ENCODE assay signal across 32 cellular contexts in the genomic region with DNA sequence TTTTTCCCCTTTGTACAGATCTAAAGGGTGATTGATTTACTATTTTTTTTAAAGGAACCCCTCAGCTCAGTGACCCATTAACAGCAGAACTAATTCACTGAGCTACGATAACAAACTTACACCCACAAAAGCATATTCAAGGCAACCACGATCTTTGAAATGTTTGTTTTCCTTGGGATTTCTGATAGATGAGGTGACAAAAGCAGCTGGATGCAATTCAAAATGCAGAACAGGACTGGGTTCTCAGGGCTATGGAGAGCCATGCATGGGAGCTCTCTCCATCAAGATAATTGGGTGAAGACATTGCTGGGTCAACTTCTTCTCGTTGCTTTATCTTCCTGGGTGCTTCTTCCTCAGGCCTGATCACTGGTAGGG.
"Had no signal": no experiment of that assay in that cellular context is flagged by ENCODE, and none has a peak within 500 bp of the region (broad histone marks: within the 10 kb centered on the region; RNA-seq: fewer than 3 reads in every experiment).

No MANE protein-coding gene starts in this region.

- H3K4me1 ChIP-seq: esophagus squamous epithelium had no signal

- H3K36me3 Mint-ChIP-seq: activated naive CD8-positive, alpha-beta T cell; WTC11 had no signal

- H3K9me3 ChIP-seq: esophagus squamous epithelium had no signal

- H3K27me3 ChIP-seq: brain microvascular endothelial cell, esophagus squamous epithelium had no signal

- H3K27ac Mint-ChIP-seq: activated CD4-positive, alpha-beta memory T cell treated with anti-CD3 and anti-CD28 coated beads, Interleukin-2, amount 10 ng/mL, durations not matched to agents 7 days and 5 days; activated CD4-positive, alpha-beta T cell treated with anti-CD3 and anti-CD28 coated beads, Interleukin-2, amount 10 ng/mL, durations not matched to agents 7 days and 5 days; activated naive CD8-positive, alpha-beta T cell; activated T-helper 17 cell treated with anti-CD3 and anti-CD28 coated beads, Interleukin-2, amount 50 U/mL, for 72 hours; effector memory CD8-positive, alpha-beta T cell; WTC11 had no signal

- H3K27ac ChIP-seq: brain microvascular endothelial cell, epithelial cell of prostate, esophagus squamous epithelium, VCaP had no signal

- H3K9me3 Mint-ChIP-seq: activated CD4-positive, alpha-beta memory T cell treated with anti-CD3 and anti-CD28 coated beads, Interleukin-2, amount 10 ng/mL, durations not matched to agents 7 days and 5 days; activated CD4-positive, alpha-beta T cell treated with anti-CD3 and anti-CD28 coated beads, Interleukin-2, amount 10 ng/mL, durations not matched to agents 7 days and 5 days; activated T-cell treated with anti-CD3 and anti-CD28 coated beads, Interleukin-2, amount 50 U/mL, for 4 hours; activated T-helper 17 cell treated with anti-CD3 and anti-CD28 coated beads, Interleukin-2, amount 50 U/mL, for 72 hours; central memory CD8-positive, alpha-beta T cell had no signal

- H3K4me3 ChIP-seq: esophagus squamous epithelium had no signal

- H3K4me1 Mint-ChIP-seq: activated CD4-positive, alpha-beta memory T cell treated with anti-CD3 and anti-CD28 coated beads, Interleukin-2, amount 10 ng/mL, durations not matched to agents 7 days and 5 days; activated CD4-positive, alpha-beta T cell treated with anti-CD3 and anti-CD28 coated beads, Interleukin-2, amount 10 ng/mL, durations not matched to agents 7 days and 5 days; activated T-helper 17 cell treated with anti-CD3 and anti-CD28 coated beads, Interleukin-2, amount 50 U/mL, for 72 hours; central memory CD8-positive, alpha-beta T cell had no signal

- DNase-seq: activated CD4-positive, alpha-beta memory T cell treated with anti-CD3 and anti-CD28 coated beads, Interleukin-2, amount 10 ng/mL, durations not matched to agents 7 days and 5 days; activated CD4-positive, alpha-beta T cell treated with anti-CD3 and anti-CD28 coated beads for 1 hour; activated CD4-positive, alpha-beta T cell treated with anti-CD3 and anti-CD28 coated beads for 4 hours; activated CD4-positive, alpha-beta T cell treated with anti-CD3 and anti-CD28 coated beads, Interleukin-2, amount 10 ng/mL, durations not matched to agents 7 days and 5 days; activated CD4-positive, alpha-beta T cell treated with anti-CD3 and anti-CD28 coated beads, Interleukin-2, amount 50 U/mL, for 4 hours; activated effector memory CD4-positive, alpha-beta T cell treated with Interleukin-2 at 50 U/mL for 16 hours; activated gamma-delta T cell treated with Interleukin-2 at 50 U/mL for 16 hours; activated naive CD4-positive, alpha-beta T cell treated with anti-CD3 and anti-CD28 coated beads, Interleukin-2, amount 50 U/mL, for 16 hours; activated naive CD4-positive, alpha-beta T cell treated with Interleukin-2 at 50 U/mL for 16 hours; activated T-cell treated with anti-CD3 and anti-CD28 coated beads, Interleukin-2, amount 50 U/mL, for 4 hours; amniotic stem cell; anterior cingulate cortex; brain microvascular endothelial cell; cortex of kidney; dermis blood vessel endothelial cell; effector CD4-positive, alpha-beta T cell; effector memory CD8-positive, alpha-beta T cell; esophagus squamous epithelium; foreskin fibroblast; head of caudate nucleus; hippocampal formation; T-helper 2 cell had no signal

- H3K4me3 Mint-ChIP-seq: activated CD4-positive, alpha-beta memory T cell treated with anti-CD3 and anti-CD28 coated beads, Interleukin-2, amount 10 ng/mL, durations not matched to agents 7 days and 5 days; activated CD4-positive, alpha-beta T cell treated with anti-CD3 and anti-CD28 coated beads, Interleukin-2, amount 10 ng/mL, durations not matched to agents 7 days and 5 days; activated naive CD8-positive, alpha-beta T cell; activated T-cell treated with anti-CD3 and anti-CD28 coated beads, Interleukin-2, amount 50 U/mL, for 4 hours; activated T-helper 17 cell treated with anti-CD3 and anti-CD28 coated beads, Interleukin-2, amount 50 U/mL, for 72 hours; central memory CD8-positive, alpha-beta T cell; effector memory CD8-positive, alpha-beta T cell; WTC11 had no signal

- ATAC-seq: activated T-cell treated with anti-CD3 and anti-CD28 coated beads, Interleukin-2, amount 50 U/mL, for 4 hours; activated T-helper 17 cell treated with anti-CD3 and anti-CD28 coated beads, Interleukin-2, amount 50 U/mL, for 72 hours; effector memory CD8-positive, alpha-beta T cell had no signal

- FAIRE-seq: bronchial epithelial cell, colon, endothelial cell of umbilical vein, frontal cortex had no signal

- H3K27me3 Mint-ChIP-seq: activated CD4-positive, alpha-beta memory T cell treated with anti-CD3 and anti-CD28 coated beads, Interleukin-2, amount 10 ng/mL, durations not matched to agents 7 days and 5 days; activated CD4-positive, alpha-beta T cell treated with anti-CD3 and anti-CD28 coated beads, Interleukin-2, amount 10 ng/mL, durations not matched to agents 7 days and 5 days; activated naive CD8-positive, alpha-beta T cell; central memory CD8-positive, alpha-beta T cell had no signal
